26 cellular contexts compared by ENCODE assay signal in genomic region chr14:56782701-56783100, GRCh38. TPM values are rescaled to one million over a fixed set of nuclear protein-coding genes. Genes with fewer than 3 reads are reported as not detected.
"Had no signal": no experiment of that assay in that cellular context is flagged by ENCODE, and none has a peak within 500 bp of the region (broad histone marks: within the 10 kb centered on the region; RNA-seq: fewer than 3 reads in every experiment).

No MANE protein-coding gene starts in this region.

- ATAC-seq: activated T-helper 17 cell treated with anti-CD3 and anti-CD28 coated beads, Interleukin-2, amount 50 U/mL, for 72 hours had no signal

- DNase-seq: activated CD4-positive, alpha-beta memory T cell treated with anti-CD3 and anti-CD28 coated beads, Interleukin-2, amount 10 ng/mL, durations not matched to agents 7 days and 5 days; activated CD4-positive, alpha-beta T cell treated with anti-CD3 and anti-CD28 coated beads, Interleukin-2, amount 50 U/mL, for 1 hour; activated CD4-positive, CD25-positive, alpha-beta regulatory T cell; activated gamma-delta T cell; activated naive CD4-positive, alpha-beta T cell treated with anti-CD3 and anti-CD28 coated beads for 36 hours; activated T-cell treated with anti-CD3 and anti-CD28 coated beads for 4 hours; activated T-cell treated with anti-CD3 and anti-CD28 coated beads, Interleukin-2, amount 50 U/mL, for 48 hours; amygdala; brain microvascular endothelial cell; cerebellar nuclear complex; MM.1S; NCI-H1105; NCI-H1436; NCI-H1694 treated with DMSO at 0.1 percent for 48 hours; NCI-H2029 treated with DMSO at 0.1 percent for 48 hours; NCI-H510A treated with DMSO at 0.1 percent for 48 hours; PC-9; SJCRH30; SK-N-SH; T-helper 1 cell had no signal

- FAIRE-seq: astrocyte, colon had no signal

RNA-seq across cellular contexts. Expression of gene OTX2, which starts 27.6 kb away (rescaled TPM):
- total RNA-seq: activated CD4-positive, alpha-beta memory T cell treated with anti-CD3 and anti-CD28 coated beads, Interleukin-2, amount 10 ng/mL, durations not matched to agents 7 days and 5 days; activated CD8-positive, alpha-beta memory T cell treated with anti-CD3 and anti-CD28 coated beads for 36 hours; activated naive CD4-positive, alpha-beta T cell treated with anti-CD3 and anti-CD28 coated beads for 36 hours; activated T-helper 17 cell treated with anti-CD3 and anti-CD28 coated beads, Interleukin-2, amount 50 U/mL, for 72 hours; cardiac septum; PC-9; SJCRH30; T-helper 2 cell treated with Interferon-gamma antibody and Interleukin-4, amounts not matched to agents 100 ng/mL and 5 ng/mL, for 36 hours had no signal
